Comparison of ENCODE assay signal across 12 cellular contexts in the genomic region with DNA sequence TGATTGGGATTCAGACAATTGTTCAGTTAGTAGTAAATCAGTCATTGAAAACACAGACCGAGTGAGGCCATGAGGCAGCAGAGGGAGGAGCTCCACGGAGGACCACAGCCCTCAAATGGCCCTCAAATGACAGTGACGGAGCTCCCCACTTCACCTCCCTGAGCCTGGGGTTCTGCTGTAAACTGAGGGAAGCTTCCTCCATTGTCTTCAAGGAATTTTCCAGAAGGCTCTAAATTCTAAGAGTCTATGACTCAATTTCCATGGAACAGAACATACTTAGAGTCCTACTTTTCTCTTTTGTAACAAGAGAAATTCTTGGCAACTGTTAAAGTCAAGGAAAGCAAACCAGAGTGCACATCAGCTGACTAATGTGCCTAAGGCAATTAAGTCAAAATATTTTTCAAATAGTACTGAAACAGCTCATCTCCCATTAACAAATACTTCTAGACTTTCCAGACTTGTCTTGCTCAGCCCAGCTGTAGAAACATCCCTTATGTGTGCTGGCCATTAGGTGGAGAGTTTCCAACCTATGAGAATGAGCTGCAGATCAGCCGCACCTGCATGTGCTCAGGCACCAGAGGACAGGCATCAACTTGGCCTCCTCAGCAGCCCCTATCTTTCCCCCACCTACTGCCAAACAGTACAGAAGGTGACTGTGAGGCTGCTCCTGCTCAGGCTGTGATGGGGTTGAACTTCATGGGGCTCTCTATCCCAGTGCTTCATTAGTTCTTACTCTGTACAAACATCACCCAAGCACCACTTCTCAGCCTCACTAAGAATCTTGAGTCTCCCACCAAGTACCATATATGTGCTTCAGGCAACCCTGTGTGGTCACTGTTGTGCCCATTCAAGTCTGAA. TPM values are rescaled to one million over a fixed set of nuclear protein-coding genes. Genes with fewer than 3 reads are reported as not detected.
DNase-seq lines count a peak whose midpoint lies in the region; ATAC-seq, FAIRE-seq and TF ChIP-seq lines count a peak whose summit lies in the region.
"Had no signal": no experiment of that assay in that cellular context is flagged by ENCODE, and none has a peak within 500 bp of the region (broad histone marks: within the 10 kb centered on the region; RNA-seq: fewer than 3 reads in every experiment).

No MANE protein-coding gene starts in this region.

- H3K9me3 ChIP-seq in adrenal gland (replicated peaks in 1 of 3): no peaks in the 10 kb centered on the region
- H3K9me3 ChIP-seq: right lobe of liver had no signal

- CTCF ChIA-PET in BJ (lab: Yijun Ruan, JAX): interaction anchor here (1.6 to 2.6 kb wide), 3 partner anchors 13 to 51 kb away, joined by 3 to 11 read pairs (median 3); no protein-coding TSS in a partner anchor

- TF ChIP-seq POLR2A in adrenal gland (IDR thresholded peaks at IDR 0.05): no peak
- no peak for TF ChIP-seq POLR2A in GM12892 (IDR thresholded peaks at IDR 0.05; ENCODE audit: low read depth, low read length)

- FAIRE-seq in GM12892 (lab: Jason Lieb, UNC): no peak

- WGBS in adrenal gland, 4 donors: 53 to 63% (median 58%) methylated on average over 3 to 4 of the region's 4 CpGs

- DNase-seq in BJ (ENCODE audit: low read depth): peak; percentile 96
- DNase-seq in adrenal gland: peak in 2 of 7 donors; percentile 17 to 41
- DNase-seq in foreskin fibroblast: peak; percentile 85 to 91
- peak; percentile 57 for DNase-seq in pulmonary artery endothelial cell (ENCODE audit: low read depth, low spot score)
- no peak for DNase-seq in stimulated activated CD8-positive, alpha-beta memory T cell treated with anti-CD3 and anti-CD28 coated beads, Interleukin-4, amount 100 ng/mL, for 48 hours
- no peak for DNase-seq in GM12892 (ENCODE audit: insufficient read length)
- DNase-seq: CD4-positive, alpha-beta memory T cell; hippocampal formation; NCI-H1105 treated with DMSO at 0.1 percent for 48 hours; right lobe of liver had no signal

- H3K27me3 ChIP-seq in BJ (ENCODE audit: control insufficient read depth, insufficient read depth, low read length) (no peaks in the 10 kb centered on the region), adrenal gland (no peaks in the 10 kb centered on the region)
- H3K27me3 ChIP-seq: right lobe of liver had no signal

- no peak overlapping the region for H3K4me3 ChIP-seq in BJ (ENCODE audit: low read depth, low read length)
- H3K4me3 ChIP-seq in adrenal gland: no peak overlapping the region
- no peak overlapping the region for H3K4me3 ChIP-seq in foreskin fibroblast (ENCODE audit: low read depth in 1 of 2, low read length in 2 of 2)
- H3K4me3 ChIP-seq: right lobe of liver had no signal

- intact Hi-C loops in adrenal gland (cut with DNase I): no loop called here

- POLR2A ChIA-PET in BJ (lab: Charles Lee): interaction anchor here (1.0 to 1.2 kb wide), 3 partner anchors 9 to 18 kb away, joined by 3 to 4 read pairs (median 3); no protein-coding TSS in a partner anchor

- peaks cover 26 to 51% of the 10 kb centered on the region in 2 donors for H3K4me1 ChIP-seq in adrenal gland (replicated peaks in 1 of 2)
- H3K4me1 ChIP-seq: right lobe of liver had no signal

- peak overlapping the region in 4 of 5 donors; percentile 80 to 91 (median 86) for H3K27ac ChIP-seq in adrenal gland
- H3K27ac ChIP-seq: right lobe of liver had no signal

- no peaks in the 10 kb centered on the region for H3K36me3 ChIP-seq in BJ (ENCODE audit: control insufficient read depth, insufficient read depth, low read length)
- no peaks in the 10 kb centered on the region for H3K36me3 ChIP-seq in adrenal gland (replicated peaks in 1 of 2)
- H3K36me3 ChIP-seq: right lobe of liver had no signal

- no peak for TF ChIP-seq CTCF in BJ (IDR thresholded peaks at IDR 0.05; ENCODE audit: insufficient read depth, low read depth, low read length)
- TF ChIP-seq CTCF in adrenal gland (IDR thresholded peaks at IDR 0.05): no peak
- TF ChIP-seq CTCF in foreskin fibroblast (IDR thresholded peaks at IDR 0.05; ENCODE audit: low read depth, low read length): peak; percentile 2

- no peak for ATAC-seq in activated CD4-positive, CD25-positive, alpha-beta regulatory T cell treated with anti-CD3 and anti-CD28 coated beads, Interleukin-2, amount 50 U/mL, for 24 hours
- no peak for ATAC-seq in GM18502 (IDR thresholded peaks at IDR 0.05; ENCODE audit: poor library complexity, unreplicated experiment)

RNA-seq across cellular contexts. Expression of gene TEX2, which starts 32.3 kb away (rescaled TPM):
- 35.0 and 39.9 TPM in 2 replicates for polyA plus RNA-seq in BJ (2011; rRNA removed)
- polyA minus RNA-seq in BJ (2011; rRNA and poly(A)+ RNA removed): 21.3 and 28.1 TPM in 2 replicates
- 10 to 100 TPM; 56.5 to 91.5 (median 65.9) TPM for total RNA-seq in adrenal gland
- polyA plus RNA-seq in adrenal gland: 10 to 100 TPM; 12.0 to 80.6 (median 18.5) TPM
- total RNA-seq in pulmonary artery endothelial cell: 27.6 and 31.3 TPM in 2 replicates
- 6.3 TPM for polyA plus RNA-seq in GM12892 (2012; ENCODE audit: missing spikeins)

Comparison
In these comparisons a context has a peak if more than half of its experiments do, and no peak if none do; other contexts are left out.
1. DNase-seq: peak in BJ (single experiment), foreskin fibroblast (2 of 2) and pulmonary artery endothelial cell (single experiment); none in stimulated activated CD8-positive, alpha-beta memory T cell treated with anti-CD3 and anti-CD28 coated beads, Interleukin-4, amount 100 ng/mL, for 48 hours (single experiment) and GM12892 (single experiment).